Comparison of ENCODE assay signal across 19 cellular contexts in genomic region chr5:172502410-172502809, GRCh38. TPM values are rescaled to one million over a fixed set of nuclear protein-coding genes. Genes with fewer than 3 reads are reported as not detected.
DNase-seq lines count a peak whose midpoint lies in the region; ATAC-seq and TF ChIP-seq lines count a peak whose summit lies in the region.
"Had no signal": no experiment of that assay in that cellular context is flagged by ENCODE, and none has a peak within 500 bp of the region (broad histone marks: within the 10 kb centered on the region; RNA-seq: fewer than 3 reads in every experiment).

No MANE protein-coding gene starts in this region.

- no peaks in the 10 kb centered on the region for H3K27me3 ChIP-seq in esophagus muscularis mucosa

- H3K9me3 ChIP-seq in esophagus muscularis mucosa: no peaks in the 10 kb centered on the region

- no peak for TF ChIP-seq EP300 in esophagus muscularis mucosa (IDR thresholded peaks at IDR 0.05)

- H3K27me3 Mint-ChIP-seq in activated CD8-positive, alpha-beta memory T cell treated with anti-CD3 and anti-CD28 coated beads, Interleukin-2, amount 10 ng/mL, durations not matched to agents 7 days and 5 days: no peaks in the 10 kb centered on the region
- peaks cover 16% of the 10 kb centered on the region for H3K27me3 Mint-ChIP-seq in type B pancreatic cell

- DNase-seq in activated CD8-positive, alpha-beta memory T cell treated with anti-CD3 and anti-CD28 coated beads, Interleukin-2, amount 50 U/mL, for 48 hours: peak; percentile 2
- no peak for DNase-seq in activated CD8-positive, alpha-beta memory T cell treated with anti-CD3 and anti-CD28 coated beads, Interleukin-2, amount 10 ng/mL, durations not matched to agents 7 days and 5 days
- DNase-seq in esophagus muscularis mucosa (ENCODE audit: extremely low spot score) (peak; percentile 45), posterior vena cava (ENCODE audit: low spot score) (peak; percentile 43), type B pancreatic cell (ENCODE audit: extremely low spot score, unreplicated experiment) (peak; percentile 37), NCI-H69 (lab: John Stamatoyannopoulos, UW) (no peak)
- no peak for DNase-seq in central memory CD4-positive, alpha-beta T cell
- DNase-seq: COR-L47, DMS 273 treated with DMSO at 0.1 percent for 48 hours, DND-41, HCEC 1CT, NCI-H1436, NCI-H1930, NCI-H226 had no signal

- intact Hi-C loops in esophagus muscularis mucosa (cut with DNase I): no loop called here
- intact Hi-C loops in posterior vena cava (cut with DNase I): no loop called here

- CTCF ChIA-PET in activated CD8-positive, alpha-beta memory T cell treated with anti-CD3 and anti-CD28 coated beads, Interleukin-2, amount 10 ng/mL, durations not matched to agents 7 days and 5 days (lab: Charles Lee): no interaction called here

- no peaks in the 10 kb centered on the region for H3K9me3 Mint-ChIP-seq in activated CD8-positive, alpha-beta memory T cell treated with anti-CD3 and anti-CD28 coated beads, Interleukin-2, amount 10 ng/mL, durations not matched to agents 7 days and 5 days (ENCODE audit: low read depth)
- H3K9me3 Mint-ChIP-seq in type B pancreatic cell: no peaks in the 10 kb centered on the region
- H3K9me3 Mint-ChIP-seq: GM23338 had no signal

- no peak overlapping the region for H3K4me3 ChIP-seq in esophagus muscularis mucosa
- H3K4me3 ChIP-seq: GM23338 had no signal

- no peaks in the 10 kb centered on the region for H3K36me3 ChIP-seq in esophagus muscularis mucosa

- H3K27ac ChIP-seq in esophagus muscularis mucosa (replicated peaks in 1 of 4): peak overlapping the region in 3 of 4 donors; percentile 43 to 76 (median 64)
- H3K27ac ChIP-seq: HL-60, KMS-11 had no signal

- WGBS in esophagus muscularis mucosa: 94% methylated on average over 8 of the region's 8 CpGs

- H3K36me3 Mint-ChIP-seq in activated CD8-positive, alpha-beta memory T cell treated with anti-CD3 and anti-CD28 coated beads, Interleukin-2, amount 10 ng/mL, durations not matched to agents 7 days and 5 days: no peaks in the 10 kb centered on the region
- no peaks in the 10 kb centered on the region for H3K36me3 Mint-ChIP-seq in type B pancreatic cell

- no peak for TF ChIP-seq POLR2A in esophagus muscularis mucosa (IDR thresholded peaks at IDR 0.05; ENCODE audit: low read depth)

- H3K4me1 ChIP-seq in esophagus muscularis mucosa: peaks cover 19 to 24% (median 21%) of the 10 kb centered on the region in 4 donors

- TF ChIP-seq CTCF in esophagus muscularis mucosa (IDR thresholded peaks at IDR 0.05) (no peak), type B pancreatic cell (conservative IDR thresholded peaks at IDR 0.05) (no peak)

- H3K4me3 Mint-ChIP-seq in activated CD8-positive, alpha-beta memory T cell treated with anti-CD3 and anti-CD28 coated beads, Interleukin-2, amount 10 ng/mL, durations not matched to agents 7 days and 5 days: no peak overlapping the region
- no peak overlapping the region for H3K4me3 Mint-ChIP-seq in type B pancreatic cell
- H3K4me3 Mint-ChIP-seq: B cell, GM23338 had no signal

- no peak for ATAC-seq in activated CD8-positive, alpha-beta memory T cell treated with anti-CD3 and anti-CD28 coated beads, Interleukin-2, amount 10 ng/mL, durations not matched to agents 7 days and 5 days
- no peak for ATAC-seq in GM19023 (IDR thresholded peaks at IDR 0.05; ENCODE audit: unreplicated experiment)

- H3K27ac Mint-ChIP-seq in activated CD8-positive, alpha-beta memory T cell treated with anti-CD3 and anti-CD28 coated beads, Interleukin-2, amount 10 ng/mL, durations not matched to agents 7 days and 5 days: no peak overlapping the region
- no peak overlapping the region for H3K27ac Mint-ChIP-seq in type B pancreatic cell
- H3K27ac Mint-ChIP-seq: B cell, GM23338 had no signal

- no peaks in the 10 kb centered on the region for H3K4me1 Mint-ChIP-seq in activated CD8-positive, alpha-beta memory T cell treated with anti-CD3 and anti-CD28 coated beads, Interleukin-2, amount 10 ng/mL, durations not matched to agents 7 days and 5 days
- H3K4me1 Mint-ChIP-seq in type B pancreatic cell (ENCODE audit: unreplicated experiment): peaks cover 11% of the 10 kb centered on the region
- H3K4me1 Mint-ChIP-seq: B cell, GM23338 had no signal

RNA-seq across cellular contexts. Expression of gene SH3PXD2B, which starts 48.1 kb away (rescaled TPM):
- under 1 TPM; 0.06 to 0.12 TPM for total RNA-seq in activated CD8-positive, alpha-beta memory T cell treated with anti-CD3 and anti-CD28 coated beads, Interleukin-2, amount 10 ng/mL, durations not matched to agents 7 days and 5 days
- total RNA-seq in esophagus muscularis mucosa (10 to 100 TPM; 41.5 to 66.5 (median 49.2) TPM), posterior vena cava (100 to 1,000 TPM in 1 of 2 donors, 10 to 100 TPM in 1; 85.2 to 114 TPM), type B pancreatic cell (ENCODE audit: low replicate concordance) (38.4 and 52.3 TPM in 2 replicates)
- total RNA-seq: B cell had no signal

Comparison
In these comparisons a context has a peak if more than half of its experiments do, and no peak if none do; other contexts are left out.
1. DNase-seq: peak in activated CD8-positive, alpha-beta memory T cell treated with anti-CD3 and anti-CD28 coated beads, Interleukin-2, amount 50 U/mL, for 48 hours (single experiment), esophagus muscularis mucosa (single experiment), posterior vena cava (single experiment) and type B pancreatic cell (single experiment); none in activated CD8-positive, alpha-beta memory T cell treated with anti-CD3 and anti-CD28 coated beads, Interleukin-2, amount 10 ng/mL, durations not matched to agents 7 days and 5 days (single experiment), NCI-H69 (single experiment) and central memory CD4-positive, alpha-beta T cell (single experiment).
2. RNA of gene SH3PXD2B, which starts 48.1 kb away (total RNA-seq): 85.2 to 114 TPM in posterior vena cava, 41.5 to 66.5 TPM in esophagus muscularis mucosa and 38.4 to 52.3 TPM in type B pancreatic cell; 0.06 to 0.12 TPM in activated CD8-positive, alpha-beta memory T cell treated with anti-CD3 and anti-CD28 coated beads, Interleukin-2, amount 10 ng/mL, durations not matched to agents 7 days and 5 days; every median in the first group is over 10 times any median in the second.